Comparison of ENCODE assay signal across 18 cellular contexts in the genomic region with DNA sequence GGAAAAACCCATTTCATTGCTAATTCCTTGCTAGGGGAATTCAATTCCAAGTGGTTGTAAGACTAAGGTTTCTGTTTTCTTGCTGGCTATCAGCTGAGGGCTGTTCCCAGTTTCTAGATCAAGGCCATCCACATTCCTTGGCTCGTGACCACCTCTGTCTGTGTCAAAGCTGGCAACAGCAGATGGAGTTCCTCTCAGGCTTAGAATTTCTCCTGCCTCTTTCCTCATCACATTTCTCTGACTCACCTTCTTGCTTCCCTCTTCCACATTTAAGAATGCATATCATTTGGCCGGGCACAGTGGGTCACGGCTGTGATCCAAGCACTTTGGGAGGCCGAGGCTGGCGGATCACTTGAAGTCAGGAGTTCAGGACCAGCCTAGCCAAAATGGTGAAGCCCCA. TPM values are rescaled to one million over a fixed set of nuclear protein-coding genes. Genes with fewer than 3 reads are reported as not detected.
DNase-seq lines count a peak whose midpoint lies in the region; ATAC-seq and TF ChIP-seq lines count a peak whose summit lies in the region.
"Had no signal": no experiment of that assay in that cellular context is flagged by ENCODE, and none has a peak within 500 bp of the region (broad histone marks: within the 10 kb centered on the region; RNA-seq: fewer than 3 reads in every experiment).

No MANE protein-coding gene starts in this region.

- H3K4me3 ChIP-seq in MG63 (no peak overlapping the region), fibroblast of mammary gland (ENCODE audit: control insufficient read depth, low read depth, low read length) (no peak overlapping the region), tibial artery (no peak overlapping the region)
- H3K4me3 ChIP-seq: BLaER1, heart left ventricle, Peyer's patch had no signal

- DNase-seq in MG63 (peak; percentile 77), fibroblast of mammary gland (ENCODE audit: low read depth) (peak; percentile 83), occipital lobe (lab: John Stamatoyannopoulos, UW) (peak; percentile 62), tibial artery (peak; percentile 79 to 82), HPDE6-E6E7 (ENCODE audit: extremely low spot score) (no peak)
- no peak for DNase-seq in activated CD8-positive, alpha-beta memory T cell treated with anti-CD3 and anti-CD28 coated beads for 24 hours
- DNase-seq: activated gamma-delta T cell; GOT3; kidney glomerular epithelial cell; NCI-H2081 treated with DMSO at 0.1 percent for 48 hours; NCI-H748 treated with DMSO at 0.1 percent for 48 hours; Peyer's patch; stimulated activated CD4-positive, alpha-beta T cell treated with anti-CD3 and anti-CD28 coated beads, Interleukin-2, amount 100 ng/mL, for 24 hours; stimulated activated CD8-positive, alpha-beta memory T cell treated with anti-CD3 and anti-CD28 coated beads, Interleukin-4, amount 100 ng/mL, for 48 hours had no signal

- no peak overlapping the region for H3K27ac ChIP-seq in tibial artery
- H3K27ac ChIP-seq: BLaER1, Peyer's patch, VCaP had no signal

- no peak for TF ChIP-seq CTCF in fibroblast of mammary gland (conservative IDR thresholded peaks at IDR 0.05; ENCODE audit: control insufficient read depth, insufficient read depth, low read depth, low read length)
- TF ChIP-seq CTCF in tibial artery (IDR thresholded peaks at IDR 0.05): no peak

- H3K4me1 ChIP-seq in tibial artery: peaks cover 0 to 20% (median 0%) of the 10 kb centered on the region in 4 donors
- H3K4me1 ChIP-seq: Peyer's patch had no signal

- H3K27me3 ChIP-seq in MG63: no peaks in the 10 kb centered on the region
- no peaks in the 10 kb centered on the region for H3K27me3 ChIP-seq in tibial artery
- H3K27me3 ChIP-seq: BLaER1, heart left ventricle, Peyer's patch had no signal

- no peaks in the 10 kb centered on the region for H3K9me3 ChIP-seq in MG63
- no peaks in the 10 kb centered on the region for H3K9me3 ChIP-seq in tibial artery
- H3K9me3 ChIP-seq: BLaER1, Peyer's patch had no signal

- intact Hi-C loops in tibial artery (cut with DNase I; ENCODE audit: low total_unique reads): no loop called here

- H3K36me3 ChIP-seq in MG63 (no peaks in the 10 kb centered on the region), tibial artery (no peaks in the 10 kb centered on the region)
- H3K36me3 ChIP-seq: Peyer's patch had no signal

- ATAC-seq in GM18517 (IDR thresholded peaks at IDR 0.05; ENCODE audit: unreplicated experiment): no peak

RNA-seq across cellular contexts. Expression of a gene that starts 19.0 kb away (rescaled TPM):
- 6.8 and 7.3 TPM in 2 replicates for total RNA-seq in MG63 (2014; rRNA removed; shearing (Covaris generic); ENCODE audit: low replicate concordance)
- total RNA-seq in occipital lobe: 11.9 TPM

Comparison
In these comparisons a context has a peak if more than half of its experiments do, and no peak if none do; other contexts are left out.
1. DNase-seq: peak in MG63 (single experiment), fibroblast of mammary gland (single experiment), occipital lobe (single experiment) and tibial artery (2 of 2); none in HPDE6-E6E7 (single experiment) and activated CD8-positive, alpha-beta memory T cell treated with anti-CD3 and anti-CD28 coated beads for 24 hours (single experiment).